In genomic region chr14:90777358-90777757, GRCh38 we compare ENCODE assay signal across 18 cellular contexts.
"Had no signal": no experiment of that assay in that cellular context is flagged by ENCODE, and none has a peak within 500 bp of the region (broad histone marks: within the 10 kb centered on the region; RNA-seq: fewer than 3 reads in every experiment).

No MANE protein-coding gene starts in this region.

- H3K27ac ChIP-seq: colonic mucosa, esophagus muscularis mucosa, foreskin keratinocyte, gastroesophageal sphincter, heart left ventricle, hepatocyte, left lung, lower lobe of right lung had no signal

- H3K9me3 ChIP-seq: colonic mucosa, esophagus muscularis mucosa, gastroesophageal sphincter, heart left ventricle, left lung, lower lobe of right lung had no signal

- H3K27me3 ChIP-seq: colonic mucosa, esophagus muscularis mucosa, foreskin keratinocyte, gastroesophageal sphincter, heart left ventricle, hepatocyte, left lung had no signal

- H3K9me3 Mint-ChIP-seq: dendritic cell treated with granulocyte-macrophage colony-stimulating factor and Interleukin-4, amounts not matched to agents 40 ng/mL and 50 ng/mL, for 4 days; effector memory CD8-positive, alpha-beta T cell; immature natural killer cell had no signal

- DNase-seq: colonic mucosa; cortex of kidney; effector CD8-positive, alpha-beta T cell; effector memory CD8-positive, alpha-beta T cell; foreskin keratinocyte; heart left ventricle; hypothalamus; immature natural killer cell; left cardiac atrium; left lung; left ventricle myocardium superior; mesenchymal stem cell; midbrain had no signal

- H3K4me1 Mint-ChIP-seq: immature natural killer cell had no signal

- H3K4me3 ChIP-seq: colonic mucosa, esophagus muscularis mucosa, gastroesophageal sphincter, heart left ventricle, hepatocyte, left lung, lower lobe of right lung had no signal

- H3K36me3 ChIP-seq: colonic mucosa had no signal

- ATAC-seq: effector memory CD8-positive, alpha-beta T cell; foreskin keratinocyte; gastroesophageal sphincter; left lung had no signal

- H3K4me1 ChIP-seq: colonic mucosa, esophagus muscularis mucosa, foreskin keratinocyte, gastroesophageal sphincter, heart left ventricle, left lung, lower lobe of right lung had no signal

- H3K27ac Mint-ChIP-seq: dendritic cell treated with granulocyte-macrophage colony-stimulating factor and Interleukin-4, amounts not matched to agents 40 ng/mL and 50 ng/mL, for 4 days; effector memory CD8-positive, alpha-beta T cell; immature natural killer cell had no signal

- H3K4me3 Mint-ChIP-seq: dendritic cell treated with granulocyte-macrophage colony-stimulating factor and Interleukin-4, amounts not matched to agents 40 ng/mL and 50 ng/mL, for 4 days; effector memory CD8-positive, alpha-beta T cell; immature natural killer cell had no signal

- H3K36me3 Mint-ChIP-seq: immature natural killer cell had no signal

- H3K27me3 Mint-ChIP-seq: dendritic cell treated with granulocyte-macrophage colony-stimulating factor and Interleukin-4, amounts not matched to agents 40 ng/mL and 50 ng/mL, for 4 days; effector memory CD8-positive, alpha-beta T cell had no signal
